Comparison of ENCODE assay signal across 16 cellular contexts in genomic region chr6:9002833-9003232, GRCh38.
A peak's percentile ranks its signal among the peaks of the same experiment; 100 is the strongest.
DNase-seq lines count a peak whose midpoint lies in the region; ATAC-seq and TF ChIP-seq lines count a peak whose summit lies in the region.
"Had no signal": no experiment of that assay in that cellular context is flagged by ENCODE, and none has a peak within 500 bp of the region (broad histone marks: within the 10 kb centered on the region; RNA-seq: fewer than 3 reads in every experiment).

No MANE protein-coding gene starts in this region.

- H3K4me3 Mint-ChIP-seq in MCF 10A (ENCODE audit: unreplicated experiment) = no peak overlapping the region
- H3K4me3 Mint-ChIP-seq: CD8-positive, alpha-beta memory T cell had no signal

- H3K27me3 Mint-ChIP-seq in MCF 10A (ENCODE audit: insufficient read depth, unreplicated experiment) = no peaks in the 10 kb centered on the region

- H3K27ac ChIP-seq in mammary epithelial cell (ENCODE audit: insufficient read depth, low read depth, low read length) = no peak overlapping the region
- H3K27ac ChIP-seq in foreskin keratinocyte = peak overlapping the region; percentile 35
- H3K27ac ChIP-seq: BLaER1, GM23248, HL-60 had no signal

- WGBS in mammary epithelial cell (ENCODE audit: low coverage, missing lambda C conversion rate) = 0% methylated on average over 6 of the region's 6 CpGs
- WGBS in lower leg skin, 2 donors = 50 to 51% methylated on average over 6 of the region's 6 CpGs

- H3K4me1 Mint-ChIP-seq in MCF 10A (ENCODE audit: insufficient read depth, unreplicated experiment) = no peaks in the 10 kb centered on the region
- H3K4me1 Mint-ChIP-seq: CD8-positive, alpha-beta memory T cell had no signal

- no peaks in the 10 kb centered on the region for H3K36me3 Mint-ChIP-seq in MCF 10A (ENCODE audit: insufficient read depth, unreplicated experiment)
- H3K36me3 Mint-ChIP-seq: CD8-positive, alpha-beta memory T cell had no signal

- TF ChIP-seq POLR2A in lower leg skin (IDR thresholded peaks at IDR 0.05) = no peak

- H3K9ac ChIP-seq in mammary epithelial cell (ENCODE audit: insufficient read depth, low read length) = no peak overlapping the region
- H3K9ac ChIP-seq: BLaER1, GM23248 had no signal

- peak; percentile 55 for DNase-seq in mammary epithelial cell
- DNase-seq in MCF 10A (ENCODE audit: unreplicated experiment) = no peak
- DNase-seq in NCI-H69 (lab: John Stamatoyannopoulos, UW) = peak; percentile 13
- DNase-seq in foreskin keratinocyte = peak; percentile 63 to 87
- DNase-seq in lower leg skin (ENCODE audit: low spot score in 2 of 2) = no peak
- DNase-seq: 8988T; AML-193; Calu3; CD8-positive, alpha-beta memory T cell; DMS 273 treated with DMSO at 0.1 percent for 48 hours; GM23248 had no signal

- H3K4me3 ChIP-seq in mammary epithelial cell (replicated peaks in 1 of 3; ENCODE audit: insufficient read depth in 1 of 3, low read depth in 2 of 3, low read length in 3 of 3) = no peak overlapping the region
- H3K4me3 ChIP-seq in lower leg skin (ENCODE audit: low read depth, poor library complexity, severe bottlenecking) = no peak overlapping the region
- H3K4me3 ChIP-seq: BLaER1, GM23248 had no signal

- no peaks in the 10 kb centered on the region for H3K9me3 Mint-ChIP-seq in MCF 10A (ENCODE audit: unreplicated experiment)

- POLR2A ChIA-PET in MCF 10A (lab: Yijun Ruan, JAX) = interaction anchor here (0.6 kb wide), 1 partner anchor 1160 kb away, joined by 4 read pairs; no protein-coding TSS in a partner anchor

- intact Hi-C loops in mammary epithelial cell (cut with micrococcal nuclease) (no loop called here), MCF 10A (cut with micrococcal nuclease) (no loop called here), lower leg skin (cut with DNase I; ENCODE audit: low total_unique reads) (no loop called here)

- H3K27ac Mint-ChIP-seq in MCF 10A (ENCODE audit: low read depth, unreplicated experiment) = no peak overlapping the region
- H3K27ac Mint-ChIP-seq: CD8-positive, alpha-beta memory T cell had no signal

- in situ Hi-C loops in mammary epithelial cell (cut with MboI; ENCODE audit: low sequenced_read_pairs in 2 of 2) = no loop called here

- ATAC-seq in foreskin keratinocyte (peak; percentile 90), HG03432 (IDR thresholded peaks at IDR 0.05; ENCODE audit: unreplicated experiment) (no peak), GM19467 (IDR thresholded peaks at IDR 0.05; ENCODE audit: unreplicated experiment) (no peak)
- ATAC-seq: HCT116 had no signal

- H3K36me3 ChIP-seq in mammary epithelial cell (ENCODE audit: insufficient read depth, low read length) = no peaks in the 10 kb centered on the region
- H3K36me3 ChIP-seq: BLaER1 had no signal

- BruUV-seq in mammary epithelial cell (replicated peaks; lab: Mats Ljungman, UMichigan) (no TSS peak), MCF 10A (replicated peaks; lab: Mats Ljungman, UMichigan) (no TSS peak)

- no peaks in the 10 kb centered on the region for H3K9me3 ChIP-seq in mammary epithelial cell (replicated peaks; ENCODE audit: insufficient read depth, low read length)
- H3K9me3 ChIP-seq: BLaER1 had no signal

- no peak overlapping the region for H3K4me2 ChIP-seq in mammary epithelial cell (ENCODE audit: insufficient read depth, low read depth, low read length)
- H3K4me2 ChIP-seq: BLaER1 had no signal

- H3K4me1 ChIP-seq in mammary epithelial cell (ENCODE audit: insufficient read depth, low read length) (no peaks in the 10 kb centered on the region), foreskin keratinocyte (peaks cover 8% of the 10 kb centered on the region)
- H3K4me1 ChIP-seq: BLaER1 had no signal

- H2AFZ ChIP-seq in mammary epithelial cell (ENCODE audit: low read depth, low read length) = no peak overlapping the region
- H2AFZ ChIP-seq: GM23248 had no signal

- no peaks in the 10 kb centered on the region for H3K79me2 ChIP-seq in mammary epithelial cell (ENCODE audit: insufficient read depth, low read length)

- no peak for TF ChIP-seq CTCF in mammary epithelial cell (conservative IDR thresholded peaks at IDR 0.05 in 1 of 2, IDR thresholded peaks at IDR 0.05 in 1 of 2; ENCODE audit: extremely low read depth in 1 of 2, insufficient read depth in 1 of 2, low read depth in 1 of 2, low read length in 2 of 2)
- TF ChIP-seq CTCF in MCF 10A (IDR thresholded peaks at IDR 0.05; ENCODE audit: unreplicated experiment) = no peak
- TF ChIP-seq CTCF in foreskin keratinocyte (conservative IDR thresholded peaks at IDR 0.05) = no peak
- no peak for TF ChIP-seq CTCF in lower leg skin (IDR thresholded peaks at IDR 0.05)

- CTCF ChIA-PET in mammary epithelial cell (lab: Charles Lee; ENCODE audit: low non-redundant PET) = no interaction called here
- CTCF ChIA-PET in MCF 10A (lab: Yijun Ruan, JAX) = interaction anchor here (0.5 to 1.5 kb wide), 2 partner anchors 20 to 247 kb away, joined by 3 read pairs; no protein-coding TSS in a partner anchor

- dilution Hi-C loops in mammary epithelial cell (cut with HindIII; ENCODE audit: low sequenced_read_pairs) = no loop called here

- no peaks in the 10 kb centered on the region for H4K20me1 ChIP-seq in mammary epithelial cell (ENCODE audit: insufficient read depth, low read length)
- H4K20me1 ChIP-seq: BLaER1 had no signal

- H3K27me3 ChIP-seq in mammary epithelial cell (ENCODE audit: insufficient read depth, low read length) (no peaks in the 10 kb centered on the region), foreskin keratinocyte (no peaks in the 10 kb centered on the region)
- H3K27me3 ChIP-seq: BLaER1 had no signal

Comparison
In these comparisons a context has a peak if more than half of its experiments do, and no peak if none do; other contexts are left out.
1. DNase-seq: peak in mammary epithelial cell (single experiment), NCI-H69 (single experiment) and foreskin keratinocyte (2 of 2); none in MCF 10A (single experiment) and lower leg skin (0 of 2).